In the genomic region with DNA sequence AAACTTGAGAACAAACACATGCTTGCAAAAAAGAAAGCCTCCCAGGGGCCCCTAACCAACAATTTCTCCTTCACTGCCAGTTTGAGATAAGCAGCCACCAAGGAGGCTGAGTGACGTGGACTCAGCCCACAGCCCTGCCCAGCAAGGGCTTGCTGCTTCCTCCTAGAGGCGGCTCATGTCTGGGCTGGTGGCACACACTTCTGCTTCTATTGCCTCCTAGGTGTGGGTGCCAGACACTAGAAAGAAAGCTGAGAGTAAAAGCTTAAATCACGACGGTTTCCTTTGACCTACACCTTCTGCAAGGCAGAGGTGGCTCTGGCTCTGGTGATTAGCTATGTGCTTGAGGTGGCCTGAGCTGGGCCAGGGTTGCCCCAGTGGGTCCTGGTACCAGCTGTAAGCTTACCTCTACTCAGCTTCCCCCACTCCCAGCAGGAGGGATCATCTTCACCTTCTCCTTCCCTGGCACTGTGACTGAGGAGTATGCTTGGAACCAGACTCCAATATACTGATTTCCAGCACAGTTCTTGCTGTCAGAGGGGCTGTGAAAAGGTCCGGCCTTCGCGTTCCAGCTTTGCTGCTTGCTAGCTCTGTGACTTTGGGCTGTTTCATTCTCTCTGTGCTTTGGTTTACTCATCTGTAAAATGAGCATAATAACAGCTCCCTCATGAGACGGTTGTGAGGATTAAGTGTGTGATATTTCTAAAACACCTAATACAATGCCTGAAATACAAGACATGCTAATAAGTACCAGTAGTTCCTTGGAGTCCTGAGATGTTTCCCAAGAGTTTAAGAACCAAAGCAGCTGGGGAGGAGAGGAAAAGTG, we compare ENCODE assay signal across 8 cellular contexts.
A peak's percentile ranks its signal among the peaks of the same experiment; 100 is the strongest.
DNase-seq lines count a peak whose midpoint lies in the region; ATAC-seq and TF ChIP-seq lines count a peak whose summit lies in the region.

No MANE protein-coding gene starts in this region.

- no peaks in the 10 kb centered on the region for H3K27me3 ChIP-seq in GM06990 (replicated peaks; ENCODE audit: control insufficient read depth, insufficient read depth, low read length)

- no peak overlapping the region for H3K4me3 ChIP-seq in GM06990 (replicated peaks; ENCODE audit: low read depth, low read length)

- TF ChIP-seq CTCF in GM06990 (IDR thresholded peaks at IDR 0.05; ENCODE audit: insufficient read depth, low read length, poor library complexity, severe bottlenecking): peak; percentile 24

- DNase-seq in GM06990 (ENCODE audit: extremely low read depth, insufficient read length): no peak
- peak; percentile 59 for DNase-seq in activated CD4-positive, alpha-beta T cell treated with anti-CD3 and anti-CD28 coated beads for 1 hour
- DNase-seq in astrocyte of the hippocampus (ENCODE audit: low read depth, low spot score): peak; percentile 32
- peak; percentile 69 for DNase-seq in stimulated activated CD4-positive, alpha-beta T cell treated with anti-CD3 and anti-CD28 coated beads, Interleukin-1b, Interleukin-23, amount 100 ng/mL, for 48 hours
- no peak for DNase-seq in NCI-H2196 treated with DMSO at 0.1 percent for 48 hours (lab: John Stamatoyannopoulos, UW; ENCODE audit: unreplicated experiment)

- H3K36me3 ChIP-seq in GM06990 (ENCODE audit: control insufficient read depth, insufficient read depth, low read length): no peaks in the 10 kb centered on the region

- ATAC-seq in GM21723 (IDR thresholded peaks at IDR 0.05; ENCODE audit: unreplicated experiment): no peak
- no peak for ATAC-seq in GM18867 (IDR thresholded peaks at IDR 0.05; ENCODE audit: unreplicated experiment)
- no peak for ATAC-seq in HG02642 (IDR thresholded peaks at IDR 0.05; ENCODE audit: poor library complexity, unreplicated experiment)

Comparison
In these comparisons a context has a peak if more than half of its experiments do, and no peak if none do; other contexts are left out.
1. DNase-seq: peak in activated CD4-positive, alpha-beta T cell treated with anti-CD3 and anti-CD28 coated beads for 1 hour (single experiment), astrocyte of the hippocampus (single experiment) and stimulated activated CD4-positive, alpha-beta T cell treated with anti-CD3 and anti-CD28 coated beads, Interleukin-1b, Interleukin-23, amount 100 ng/mL, for 48 hours (single experiment); none in GM06990 (single experiment) and NCI-H2196 treated with DMSO at 0.1 percent for 48 hours (single experiment).